8 cellular contexts compared by ENCODE assay signal in the genomic region with DNA sequence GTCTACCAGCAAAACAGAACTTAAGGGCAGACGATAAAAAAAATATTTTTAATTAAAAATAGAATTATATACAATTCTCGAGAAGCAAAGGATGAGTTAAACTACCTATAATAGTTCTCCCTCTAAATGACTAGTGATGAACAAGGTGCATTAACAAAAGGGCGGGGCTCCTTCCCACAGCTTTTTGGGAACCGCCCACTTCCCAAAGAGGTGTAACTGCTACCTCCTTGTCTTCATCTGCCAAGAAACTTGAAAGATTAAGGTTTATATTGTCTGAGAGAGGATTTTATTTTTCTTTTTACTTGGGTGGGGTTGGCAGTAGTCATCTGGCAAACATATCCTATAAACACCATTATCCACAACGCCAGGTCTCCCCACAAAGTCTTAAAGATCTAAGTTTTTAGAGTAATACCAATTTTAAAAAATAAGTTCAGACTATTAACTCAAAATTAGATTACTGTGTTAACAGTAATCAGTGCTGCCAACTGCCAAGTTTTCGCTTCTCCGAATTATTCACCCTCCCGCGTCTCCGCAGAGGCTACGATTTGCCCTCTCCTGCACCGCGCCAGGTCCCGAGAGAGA. TPM values are rescaled to one million over a fixed set of nuclear protein-coding genes. Genes with fewer than 3 reads are reported as not detected.
DNase-seq lines count a peak whose midpoint lies in the region; ATAC-seq and TF ChIP-seq lines count a peak whose summit lies in the region.

No MANE protein-coding gene starts in this region.

- TF ChIP-seq CTCF in NB4 (IDR thresholded peaks at IDR 0.05; ENCODE audit: low read depth, low read length), result no peak

- intact Hi-C loops in right cardiac atrium (cut with DNase I), result no loop called here

- peak overlapping the region; percentile 92 for H3K27ac Mint-ChIP-seq in activated naive CD8-positive, alpha-beta T cell

- peak; percentile 31 for DNase-seq in D341Med (ENCODE audit: low spot score)
- peak; percentile 19 for DNase-seq in NB4 (ENCODE audit: low read depth)
- DNase-seq in right cardiac atrium, result no peak
- no peak for DNase-seq in NCI-H2107 treated with DMSO at 0.1 percent for 48 hours (lab: John Stamatoyannopoulos, UW; ENCODE audit: unreplicated experiment)
- DNase-seq in activated CD4-positive, CD25-positive, alpha-beta regulatory T cell (lab: John Stamatoyannopoulos, UW), result no peak

- peak overlapping the region; percentile 89 for H3K27ac ChIP-seq in right cardiac atrium (ENCODE audit: low read length)

- H3K36me3 Mint-ChIP-seq in activated naive CD8-positive, alpha-beta T cell, result peaks cover 2% of the 10 kb centered on the region

- peak in 1 of 2 donors; percentile 67 for ATAC-seq in right cardiac atrium
- ATAC-seq in HG03097 (IDR thresholded peaks at IDR 0.05; ENCODE audit: low FRiP score, unreplicated experiment), result no peak

- peaks cover 1% of the 10 kb centered on the region for H3K4me1 ChIP-seq in right cardiac atrium (ENCODE audit: control insufficient read depth, insufficient read depth, low read length)
- H3K4me1 ChIP-seq in skeletal muscle satellite cell (ENCODE audit: control insufficient read depth, insufficient read depth, low read length), result peaks cover 14% of the 10 kb centered on the region

- H3K4me3 ChIP-seq in NB4 (ENCODE audit: low read depth, low read length) (peak overlapping the region; percentile 82), right cardiac atrium (ENCODE audit: low read length) (peak overlapping the region; percentile 72), skeletal muscle satellite cell (ENCODE audit: low read length) (peak overlapping the region; percentile 94)

- H3K9me3 Mint-ChIP-seq in activated naive CD8-positive, alpha-beta T cell (ENCODE audit: low read depth), result no peaks in the 10 kb centered on the region

- WGBS in right cardiac atrium, result 3% methylated on average over 14 of the region's 14 CpGs

- peak overlapping the region; percentile 98 for H3K4me3 Mint-ChIP-seq in activated naive CD8-positive, alpha-beta T cell

- no peaks in the 10 kb centered on the region for H3K27me3 Mint-ChIP-seq in activated naive CD8-positive, alpha-beta T cell

- peaks cover 32% of the 10 kb centered on the region for H3K4me1 Mint-ChIP-seq in activated naive CD8-positive, alpha-beta T cell (ENCODE audit: low read depth)

- H3K27me3 ChIP-seq in right cardiac atrium (ENCODE audit: control insufficient read depth, insufficient read depth), result no peaks in the 10 kb centered on the region
- H3K27me3 ChIP-seq in skeletal muscle satellite cell (ENCODE audit: control insufficient read depth, insufficient read depth, low read length), result no peaks in the 10 kb centered on the region

- H3K9me3 ChIP-seq in right cardiac atrium (ENCODE audit: control insufficient read depth, low read length) (no peaks in the 10 kb centered on the region), skeletal muscle satellite cell (replicated peaks; ENCODE audit: low read length) (no peaks in the 10 kb centered on the region)

- peak overlapping the region; percentile 91 for H3K4me2 ChIP-seq in skeletal muscle satellite cell (ENCODE audit: low read length)

- H3K9ac ChIP-seq in skeletal muscle satellite cell (ENCODE audit: low read depth, low read length), result peak overlapping the region; percentile 92

- no peaks in the 10 kb centered on the region for H3K36me3 ChIP-seq in skeletal muscle satellite cell (ENCODE audit: insufficient read depth, low read length)

- no peak for TF ChIP-seq POLR2A in NB4 (IDR thresholded peaks at IDR 0.05; ENCODE audit: extremely low read depth, insufficient read length)

RNA-seq across cellular contexts. Expression of a gene that starts 0.9 kb away (rescaled TPM):
- total RNA-seq in right cardiac atrium, result 10 to 100 TPM; 35.1 to 47.4 (median 41.2) TPM
- 11.6 TPM for polyA plus RNA-seq in right cardiac atrium
- 22.1 and 34.1 TPM in 2 replicates for total RNA-seq in skeletal muscle satellite cell (2012; rRNA removed)

RNA-seq across cellular contexts. Expression of a gene that starts 18.0 kb away (rescaled TPM):
- 10 to 100 TPM; 14.2 to 15.8 (median 14.8) TPM for total RNA-seq in right cardiac atrium
- polyA plus RNA-seq in right cardiac atrium, result 9.3 TPM
- 3.0 and 3.5 TPM in 2 replicates for total RNA-seq in skeletal muscle satellite cell (2012; rRNA removed)

Comparison
In these comparisons a context has a peak if more than half of its experiments do, and no peak if none do; other contexts are left out.
1. DNase-seq: peak in D341Med (single experiment) and NB4 (single experiment); none in right cardiac atrium (0 of 3), NCI-H2107 treated with DMSO at 0.1 percent for 48 hours (single experiment) and activated CD4-positive, CD25-positive, alpha-beta regulatory T cell (0 of 4).
2. Peak in every context shown above with its lines, with median percentiles within 50 percentile points of each other: H3K4me3 ChIP-seq.